Comparison of ENCODE assay signal across 35 cellular contexts in the genomic region with DNA sequence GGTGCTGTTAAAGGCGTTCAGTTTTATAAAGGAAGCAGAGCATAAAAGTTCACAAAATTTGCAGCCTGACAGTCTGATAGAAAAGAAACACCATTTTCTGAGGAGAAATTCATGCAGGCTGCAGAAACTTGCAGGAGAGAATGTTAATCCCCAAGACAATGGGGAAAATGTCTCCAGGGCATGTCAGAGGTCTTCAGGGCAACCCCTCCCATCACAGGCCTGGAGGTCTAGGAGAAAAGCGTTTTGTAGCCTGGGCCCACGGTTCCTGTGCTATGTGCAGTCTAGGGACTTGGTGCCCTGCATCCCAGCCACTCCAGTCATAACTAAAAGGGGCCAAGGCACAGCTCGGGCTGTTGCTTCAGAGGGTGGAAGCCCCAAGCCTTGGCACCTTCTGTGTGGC.
"Had no signal": no experiment of that assay in that cellular context is flagged by ENCODE, and none has a peak within 500 bp of the region (broad histone marks: within the 10 kb centered on the region; RNA-seq: fewer than 3 reads in every experiment).

No MANE protein-coding gene starts in this region.

- H3K4me3 ChIP-seq: MG63 had no signal

- DNase-seq: Karpas-422, Kasumi-1, MG63, MM.1S, MV-4-11, NCI-H1048, NCI-H1092, NCI-H1092 treated with DMSO at 0.1 percent for 48 hours, NCI-H1105, NCI-H1417, NCI-H1417 treated with DMSO at 0.1 percent for 48 hours, NCI-H1436, NCI-H1436 treated with DMSO at 0.1 percent for 48 hours, NCI-H146, NCI-H1694, NCI-H1694 treated with DMSO at 0.1 percent for 48 hours, NCI-H187, NCI-H187 treated with DMSO at 0.1 percent for 48 hours, NCI-H1930, NCI-H2029, NCI-H2029 treated with DMSO at 0.1 percent for 48 hours, NCI-H2081, NCI-H2081 treated with DMSO at 0.1 percent for 48 hours, NCI-H2107, NCI-H2171, NCI-H2171 treated with DMSO at 0.1 percent for 48 hours, NCI-H2227 treated with DMSO at 0.1 percent for 48 hours, NCI-H226, NCI-H345, NCI-H446, NCI-H446 treated with DMSO at 0.1 percent for 48 hours, NCI-H510A, NCI-H510A treated with DMSO at 0.1 percent for 48 hours, NCI-H524 had no signal

- H3K27me3 ChIP-seq: MG63 had no signal

- H3K9ac ChIP-seq: KMS-11 had no signal

- H3K27ac ChIP-seq: KMS-11 had no signal

- H3K4me2 ChIP-seq: KMS-11 had no signal
